ENCODE assay signal across 1 cellular context in genomic region chr18:56645415-56646016, GRCh38.
TF ChIP-seq lines count a peak whose summit lies in the region.

No MANE protein-coding gene starts in this region.

TF ChIP-seq in WTC11, 78 proteins besides CTCF, POLR2A, EP300 and RAD21 (continued from another document):
- TF ChIP-seq ZNF532 (CRISPR knock-in tag; IDR thresholded peaks at IDR 0.05; ENCODE audit: borderline replicate concordance) (no peak), IRF1 (CRISPR knock-in tag; IDR thresholded peaks at IDR 0.05) (no peak), NFATC4 (CRISPR knock-in tag; IDR thresholded peaks at IDR 0.05) (no peak), ZBTB43 (CRISPR knock-in tag; IDR thresholded peaks at IDR 0.05) (no peak), MYBL2 (CRISPR knock-in tag; IDR thresholded peaks at IDR 0.05) (no peak), ZNF423 (CRISPR knock-in tag; IDR thresholded peaks at IDR 0.05) (no peak)
